ENCODE assay signal across 14 cellular contexts in genomic region chr4:992297-993110, GRCh38. TPM values are rescaled to one million over a fixed set of nuclear protein-coding genes. Genes with fewer than 3 reads are reported as not detected.
DNase-seq lines count a peak whose midpoint lies in the region; ATAC-seq and TF ChIP-seq lines count a peak whose summit lies in the region.
"Had no signal": no experiment of that assay in that cellular context is flagged by ENCODE, and none has a peak within 500 bp of the region (broad histone marks: within the 10 kb centered on the region; RNA-seq: fewer than 3 reads in every experiment).

No MANE protein-coding gene starts in this region.

- no peaks in the 10 kb centered on the region for H3K9me3 Mint-ChIP-seq in nephron
- H3K9me3 Mint-ChIP-seq: effector memory CD8-positive, alpha-beta T cell had no signal

- peak overlapping the region; percentile 99 for H3K27ac ChIP-seq in C4-2B
- H3K27ac ChIP-seq in esophagus squamous epithelium, result peak overlapping the region; percentile 30 to 65 (median 60)

- intact Hi-C loops in esophagus squamous epithelium (cut with DNase I), result no loop called here

- H3K4me3 ChIP-seq in esophagus squamous epithelium, result peak overlapping the region; percentile 4 to 51 (median 28)

- no peak for TF ChIP-seq POLR2A in esophagus squamous epithelium (IDR thresholded peaks at IDR 0.05)

- H3K27ac Mint-ChIP-seq in nephron, result peak overlapping the region; percentile 61 to 96 (median 65)
- H3K27ac Mint-ChIP-seq: effector memory CD8-positive, alpha-beta T cell had no signal

- no peaks in the 10 kb centered on the region for H3K9me3 ChIP-seq in esophagus squamous epithelium

- peaks cover 0 to 35% (median 0%) of the 10 kb centered on the region in 3 donors for H3K36me3 ChIP-seq in esophagus squamous epithelium

- no peaks in the 10 kb centered on the region for H3K36me3 Mint-ChIP-seq in nephron (ENCODE audit: low read depth)

- peaks cover 17% of the 10 kb centered on the region for H3K27me3 Mint-ChIP-seq in nephron (ENCODE audit: low read depth)

- H3K4me1 ChIP-seq in esophagus squamous epithelium, result peaks cover 17 to 42% (median 17%) of the 10 kb centered on the region in 3 donors

- TF ChIP-seq CTCF in C4-2B (conservative IDR thresholded peaks at IDR 0.05) (no peak), esophagus squamous epithelium (IDR thresholded peaks at IDR 0.05) (no peak), nephron (IDR thresholded peaks at IDR 0.05; ENCODE audit: unreplicated experiment in 3 of 3) (no peak)

- H3K27me3 ChIP-seq in esophagus squamous epithelium, result peaks cover 0 to 22% (median under 1%) of the 10 kb centered on the region in 4 donors

- DNase-seq in NCI-H460 (ENCODE audit: extremely low read depth, low read depth) (peak; percentile 45), esophagus squamous epithelium (lab: John Stamatoyannopoulos, UW) (no peak), KBM-7 (no peak), 8988T (no peak)
- DNase-seq: activated CD4-positive, alpha-beta T cell treated with anti-CD3 and anti-CD28 coated beads for 48 hours; activated naive CD4-positive, alpha-beta T cell treated with anti-CD3 and anti-CD28 coated beads, Interleukin-2, amount 50 U/mL, for 16 hours; effector memory CD8-positive, alpha-beta T cell; stimulated activated CD4-positive, alpha-beta T cell treated with anti-CD3 and anti-CD28 coated beads, Interleukin-12 subunit alpha, Interleukin-12 subunit beta, amount 100 ng/mL, for 4 hours; stimulated activated naive CD4-positive, alpha-beta T cell treated with Interleukin-2 at 50 U/mL for 16 hours had no signal

- in situ Hi-C loops in KBM-7 (cut with MboI; ENCODE audit: low pct_unique_long_range_greater_than_20kb, low sequenced_read_pairs), result no loop called here

- H3K4me1 Mint-ChIP-seq in nephron, result no peaks in the 10 kb centered on the region

- WGBS in esophagus squamous epithelium, 2 donors, result 75% methylated on average over 8 of the region's 25 CpGs; no CpG with 5 or more reads in 1 of the 2 donors

- ATAC-seq in HG03175 (IDR thresholded peaks at IDR 0.05; ENCODE audit: unreplicated experiment), result no peak
- ATAC-seq in HG03460 (IDR thresholded peaks at IDR 0.05; ENCODE audit: unreplicated experiment), result no peak
- ATAC-seq: effector memory CD8-positive, alpha-beta T cell had no signal

- H3K4me3 Mint-ChIP-seq in nephron, result peak overlapping the region in 2 of 3 experiments; percentile 38 to 54
- H3K4me3 Mint-ChIP-seq: effector memory CD8-positive, alpha-beta T cell had no signal

RNA-seq across cellular contexts. Expression of gene SLC26A1, which starts 0.7 kb away (rescaled TPM):
- total RNA-seq in NCI-H460 (2014; rRNA removed; shearing (Covaris generic)), result 0.61 and 1.1 TPM in 2 replicates
- polyA plus RNA-seq in NCI-H460 (2014; cell fraction: nucleus; rRNA removed), result 6.9 and 8.6 TPM in 2 replicates
- not detected for total RNA-seq in esophagus squamous epithelium
- total RNA-seq: RPMI7951 had no signal

RNA-seq across cellular contexts. Expression of gene IDUA, which starts 5.7 kb away (rescaled TPM):
- total RNA-seq in NCI-H460 (2014; rRNA removed; shearing (Covaris generic)), result 6.9 and 8.9 TPM in 2 replicates
- 34.5 and 61.2 TPM in 2 replicates for polyA plus RNA-seq in NCI-H460 (2014; cell fraction: nucleus; rRNA removed)
- 10 to 100 TPM in 2 of 4 donors, 1 to 10 TPM in 2; 4.3 to 20.5 (median 14.1) TPM for total RNA-seq in esophagus squamous epithelium

RNA-seq across cellular contexts. Expression of gene FGFRL1, which starts 18.9 kb away (rescaled TPM):
- 16.8 and 21.7 TPM in 2 replicates for total RNA-seq in NCI-H460 (2014; rRNA removed; shearing (Covaris generic))
- polyA plus RNA-seq in NCI-H460 (2014; cell fraction: nucleus; rRNA removed), result 48.2 and 49.5 TPM in 2 replicates
- total RNA-seq in esophagus squamous epithelium, result 10 to 100 TPM in 1 of 4 donors, 1 to 10 TPM in 3; 2.8 to 10.1 (median 4.7) TPM

RNA-seq across cellular contexts. Expression of gene DGKQ, which starts 19.1 kb away (rescaled TPM):
- total RNA-seq in NCI-H460 (2014; rRNA removed; shearing (Covaris generic)), result 7.5 and 7.9 TPM in 2 replicates
- polyA plus RNA-seq in NCI-H460 (2014; cell fraction: nucleus; rRNA removed), result 54.1 and 62.1 TPM in 2 replicates
- total RNA-seq in esophagus squamous epithelium, result 10 to 100 TPM in 2 of 4 donors, 1 to 10 TPM in 2; 9.5 to 12.0 (median 10.7) TPM
